ENCODE assay signal across 17 cellular contexts in the genomic region with DNA sequence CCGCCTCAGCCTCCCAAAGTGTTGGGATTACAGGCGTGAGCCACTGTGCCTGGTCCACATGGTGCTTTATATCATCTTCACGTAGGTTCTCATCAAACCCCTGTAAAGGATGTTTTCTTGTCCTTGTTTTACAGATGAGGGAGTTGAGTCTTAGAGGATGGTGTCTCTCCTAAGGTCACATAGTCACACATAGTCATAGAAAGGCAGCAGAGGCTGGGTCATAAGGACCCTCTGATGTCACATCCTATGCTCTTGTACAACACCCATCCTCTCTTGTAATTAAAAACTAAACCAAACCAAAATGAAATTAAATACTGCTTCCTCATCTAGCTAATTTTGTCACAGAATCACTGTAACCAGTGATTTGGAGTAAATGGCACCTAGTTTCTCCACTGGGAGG.
"Had no signal": no experiment of that assay in that cellular context is flagged by ENCODE, and none has a peak within 500 bp of the region (broad histone marks: within the 10 kb centered on the region; RNA-seq: fewer than 3 reads in every experiment).

No MANE protein-coding gene starts in this region.

- H3K36me3 Mint-ChIP-seq: naive B cell; stimulated activated memory B cell treated with anti-CD40 and anti-IgM and Interleukin-4, amounts not matched to agents 10 μg/mL and 1 μg/mL and 100 μg/mL, for 72 hours had no signal

- H3K36me3 ChIP-seq: gastrocnemius medialis, heart right ventricle, spleen had no signal

- H3K27ac Mint-ChIP-seq: nephron progenitor cell; stimulated activated memory B cell treated with anti-CD40 and anti-IgM and Interleukin-4, amounts not matched to agents 10 μg/mL and 1 μg/mL and 100 μg/mL, for 72 hours; stimulated activated naive CD8-positive, alpha-beta T cell treated with anti-CD3 and anti-CD28 coated beads, Interleukin-15, amount 100 ng/mL, for 72 hours had no signal

- H3K27ac ChIP-seq: gastrocnemius medialis, psoas muscle had no signal

- H3K27me3 ChIP-seq: gastrocnemius medialis, heart right ventricle, spleen had no signal

- H3K9me3 Mint-ChIP-seq: naive B cell; nephron progenitor cell; stimulated activated memory B cell treated with anti-CD40 and anti-IgM and Interleukin-4, amounts not matched to agents 10 μg/mL and 1 μg/mL and 100 μg/mL, for 72 hours; stimulated activated naive CD8-positive, alpha-beta T cell treated with anti-CD3 and anti-CD28 coated beads, Interleukin-15, amount 100 ng/mL, for 72 hours had no signal

- H3K27me3 Mint-ChIP-seq: stimulated activated naive CD8-positive, alpha-beta T cell treated with anti-CD3 and anti-CD28 coated beads, Interleukin-15, amount 100 ng/mL, for 72 hours had no signal

- H3K9me3 ChIP-seq: gastrocnemius medialis, heart right ventricle, psoas muscle, spleen had no signal

- H3K4me1 Mint-ChIP-seq: stimulated activated memory B cell treated with anti-CD40 and anti-IgM and Interleukin-4, amounts not matched to agents 10 μg/mL and 1 μg/mL and 100 μg/mL, for 72 hours had no signal

- H3K4me3 ChIP-seq: gastrocnemius medialis, heart right ventricle, psoas muscle, spleen had no signal

- H3K4me3 Mint-ChIP-seq: naive B cell; nephron progenitor cell; stimulated activated memory B cell treated with anti-CD40 and anti-IgM and Interleukin-4, amounts not matched to agents 10 μg/mL and 1 μg/mL and 100 μg/mL, for 72 hours; stimulated activated naive CD8-positive, alpha-beta T cell treated with anti-CD3 and anti-CD28 coated beads, Interleukin-15, amount 100 ng/mL, for 72 hours had no signal

- DNase-seq: effector CD4-positive, alpha-beta T cell; gastrocnemius medialis; heart right ventricle; hypothalamus; kidney glomerular epithelial cell; mesendoderm; naive B cell; nephron progenitor cell; psoas muscle; retina; spleen; stimulated activated CD4-positive, alpha-beta T cell treated with anti-CD3 and anti-CD28 coated beads, Interleukin-15, amount 100 ng/mL, for 24 hours; stimulated activated CD4-positive, alpha-beta T cell treated with anti-CD3 and anti-CD28 coated beads, Interleukin-1b, Interleukin-23, amount 100 ng/mL, for 48 hours; stimulated activated CD4-positive, alpha-beta T cell treated with anti-CD3 and anti-CD28 coated beads, Interleukin-4, amount 100 ng/mL, for 24 hours; stimulated activated naive CD8-positive, alpha-beta T cell treated with anti-CD3 and anti-CD28 coated beads, Interleukin-15, amount 100 ng/mL, for 72 hours; trophoblast cell had no signal

- H3K4me1 ChIP-seq: psoas muscle had no signal
